Comparison of ENCODE assay signal across 8 cellular contexts in the genomic region with DNA sequence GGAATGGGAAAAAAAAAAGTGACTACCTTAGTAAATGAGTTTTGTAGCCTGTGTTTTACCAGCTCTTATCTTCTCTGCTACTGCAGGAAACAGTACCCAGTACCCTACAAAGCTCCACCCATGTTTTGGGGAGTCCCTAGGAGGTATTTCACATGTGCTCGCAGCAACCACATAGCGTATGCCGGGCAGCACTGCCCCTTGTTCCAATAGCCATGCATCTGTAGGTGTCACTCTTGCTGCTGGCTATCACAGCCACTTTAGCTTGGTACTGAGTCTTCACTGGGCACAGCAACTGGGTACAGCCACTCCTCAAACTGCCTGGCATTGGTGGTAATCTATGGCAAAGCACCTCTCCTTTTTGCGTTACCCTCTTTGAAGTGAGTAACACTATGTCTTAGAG. TPM values are rescaled to one million over a fixed set of nuclear protein-coding genes. Genes with fewer than 3 reads are reported as not detected.
DNase-seq lines count a peak whose midpoint lies in the region; ATAC-seq and TF ChIP-seq lines count a peak whose summit lies in the region.

No MANE protein-coding gene starts in this region.

- intact Hi-C loops in esophagus muscularis mucosa (cut with DNase I), result no loop called here

- no peak for TF ChIP-seq EP300 in esophagus muscularis mucosa (IDR thresholded peaks at IDR 0.05)

- ATAC-seq in GM18907 (IDR thresholded peaks at IDR 0.05; ENCODE audit: unreplicated experiment) (no peak), HG03097 (IDR thresholded peaks at IDR 0.05; ENCODE audit: low FRiP score, unreplicated experiment) (no peak)

- 73% methylated on average over 4 of the region's 4 CpGs for WGBS in esophagus muscularis mucosa

- H3K36me3 ChIP-seq in esophagus muscularis mucosa, result no peaks in the 10 kb centered on the region

- H3K27ac ChIP-seq in 22Rv1 (no peak overlapping the region), esophagus muscularis mucosa (replicated peaks in 1 of 4) (peak overlapping the region in 1 of 4 donors; percentile 74)

- H3K4me1 ChIP-seq in esophagus muscularis mucosa, result peaks cover 9 to 78% (median 53%) of the 10 kb centered on the region in 4 donors

- H3K9me3 ChIP-seq in esophagus muscularis mucosa, result no peaks in the 10 kb centered on the region

- no peak overlapping the region for H3K4me3 ChIP-seq in esophagus muscularis mucosa

- no peaks in the 10 kb centered on the region for H3K27me3 ChIP-seq in esophagus muscularis mucosa

- no peak for TF ChIP-seq POLR2A in esophagus muscularis mucosa (IDR thresholded peaks at IDR 0.05; ENCODE audit: low read depth)

- peak; percentile 13; the same call in 1 of the 2 replicates for TF ChIP-seq CTCF in 22Rv1 (IDR thresholded peaks at IDR 0.05)
- TF ChIP-seq CTCF in esophagus muscularis mucosa (IDR thresholded peaks at IDR 0.05), result no peak

- DNase-seq in GF-D8 (lab: John Stamatoyannopoulos, UW) (peak; percentile 41), RPMI8226 (peak; percentile 25), esophagus muscularis mucosa (ENCODE audit: extremely low spot score) (peak; percentile 86), NCI-H2227 treated with DMSO at 0.1 percent for 48 hours (lab: John Stamatoyannopoulos, UW) (no peak), RKO (ENCODE audit: low spot score) (no peak)

RNA-seq across cellular contexts. Expression of gene MDM1, which starts 2.0 kb away (rescaled TPM):
- 10 to 100 TPM; 11.3 to 33.2 (median 14.7) TPM for total RNA-seq in esophagus muscularis mucosa

Comparison
In these comparisons a context has a peak if more than half of its experiments do, and no peak if none do; other contexts are left out.
1. DNase-seq: peak in GF-D8 (single experiment), RPMI8226 (single experiment) and esophagus muscularis mucosa (single experiment); none in NCI-H2227 treated with DMSO at 0.1 percent for 48 hours (single experiment) and RKO (single experiment).